ENCODE assay signal across 35 cellular contexts in genomic region chr1:238722812-238723211, GRCh38.
"Had no signal": no experiment of that assay in that cellular context is flagged by ENCODE, and none has a peak within 500 bp of the region (broad histone marks: within the 10 kb centered on the region; RNA-seq: fewer than 3 reads in every experiment).

No MANE protein-coding gene starts in this region.

- H3K4me3 ChIP-seq: MG63 had no signal

- H3K36me3 ChIP-seq: MG63 had no signal

- DNase-seq: Karpas-422, Kasumi-1, MG63, MM.1S, MV-4-11, NCI-H1048, NCI-H1092, NCI-H1092 treated with DMSO at 0.1 percent for 48 hours, NCI-H1105, NCI-H1105 treated with DMSO at 0.1 percent for 48 hours, NCI-H1417, NCI-H1417 treated with DMSO at 0.1 percent for 48 hours, NCI-H1436, NCI-H1436 treated with DMSO at 0.1 percent for 48 hours, NCI-H146, NCI-H1694, NCI-H1694 treated with DMSO at 0.1 percent for 48 hours, NCI-H187, NCI-H187 treated with DMSO at 0.1 percent for 48 hours, NCI-H1930, NCI-H2029, NCI-H2029 treated with DMSO at 0.1 percent for 48 hours, NCI-H2081, NCI-H2081 treated with DMSO at 0.1 percent for 48 hours, NCI-H2107, NCI-H2171, NCI-H2171 treated with DMSO at 0.1 percent for 48 hours, NCI-H2227 treated with DMSO at 0.1 percent for 48 hours, NCI-H226, NCI-H345, NCI-H446, NCI-H446 treated with DMSO at 0.1 percent for 48 hours, NCI-H510A, NCI-H510A treated with DMSO at 0.1 percent for 48 hours, NCI-H524 had no signal

- H3K9me3 ChIP-seq: MG63 had no signal

- H3K27me3 ChIP-seq: MG63 had no signal
